ENCODE assay signal across 8 cellular contexts in the genomic region with DNA sequence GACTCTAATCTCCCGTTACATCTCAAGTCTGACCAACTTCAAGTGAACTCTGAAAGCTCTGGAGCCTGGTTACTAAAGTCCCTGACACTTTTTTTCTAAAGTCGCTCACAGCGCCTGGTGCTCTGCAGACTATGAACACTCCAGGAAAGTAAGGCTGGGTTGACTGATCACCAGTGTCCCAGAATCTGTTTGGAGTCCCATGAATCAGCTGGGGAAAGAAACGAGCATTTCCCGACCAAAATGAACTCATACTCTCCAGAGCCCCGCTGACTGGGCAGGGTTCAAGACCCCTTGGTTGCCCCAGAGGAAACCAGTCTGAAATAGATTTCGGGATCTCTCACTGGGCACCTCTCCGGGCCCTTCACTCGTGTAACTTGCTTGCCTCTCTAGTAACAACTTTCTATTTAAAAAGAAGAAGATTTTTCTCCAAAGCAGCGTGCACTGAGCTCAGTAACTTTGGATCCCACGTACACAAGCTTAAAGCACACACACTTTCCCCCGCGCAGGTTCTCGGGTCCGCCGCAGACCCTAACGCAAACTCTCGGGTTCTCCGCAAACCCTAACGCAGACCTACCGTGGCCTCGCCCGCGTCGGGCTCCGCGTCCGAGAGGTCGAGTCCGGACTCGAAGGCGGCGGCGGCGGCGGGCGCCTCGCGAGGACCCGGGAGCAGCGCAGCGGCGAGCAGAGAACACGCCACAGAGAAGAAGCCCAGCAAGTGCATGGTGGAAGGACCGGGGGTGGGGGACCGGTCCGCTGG. TPM values are rescaled to one million over a fixed set of nuclear protein-coding genes. Genes with fewer than 3 reads are reported as not detected.
DNase-seq lines count a peak whose midpoint lies in the region; ATAC-seq and TF ChIP-seq lines count a peak whose summit lies in the region.

No MANE protein-coding gene starts in this region.

- TF ChIP-seq POLR2A in prostate gland (IDR thresholded peaks at IDR 0.05), result no peak

- no peak overlapping the region for H3K4me3 Mint-ChIP-seq in CD8-positive, alpha-beta T cell

- H3K27ac Mint-ChIP-seq in CD8-positive, alpha-beta T cell, result no peak overlapping the region

- H3K27me3 ChIP-seq in BLaER1 treated with 17β-estradiol and CSF1 and Interleukin-3, amounts not matched to agents 10 nM and 100 nM, result peaks cover 12 to 35% (median 27%) of the 10 kb centered on the region in 11 experiments
- H3K27me3 ChIP-seq in SJSA1 (replicated peaks), result no peaks in the 10 kb centered on the region
- H3K27me3 ChIP-seq in prostate gland (replicated peaks; ENCODE audit: insufficient read depth), result no peaks in the 10 kb centered on the region
- no peaks in the 10 kb centered on the region for H3K27me3 ChIP-seq in CD8-positive, alpha-beta T cell (ENCODE audit: insufficient read depth, low read length)

- H3K27ac ChIP-seq in BLaER1 treated with 17β-estradiol and CSF1 and Interleukin-3, amounts not matched to agents 10 nM and 100 nM, result no peak overlapping the region
- H3K27ac ChIP-seq in SJSA1, result peak overlapping the region; percentile 33; the same call in 1 of the 2 replicates
- peak overlapping the region; percentile 65 to 70 for H3K27ac ChIP-seq in prostate gland
- no peak overlapping the region for H3K27ac ChIP-seq in CD8-positive, alpha-beta T cell (ENCODE audit: low read depth, low read length)

- no peaks in the 10 kb centered on the region for H3K9me3 ChIP-seq in BLaER1 treated with 17β-estradiol and CSF1 and Interleukin-3, amounts not matched to agents 10 nM and 100 nM (replicated peaks in 1 of 11)
- H3K9me3 ChIP-seq in SJSA1 (replicated peaks) (no peaks in the 10 kb centered on the region), prostate gland (no peaks in the 10 kb centered on the region)
- H3K9me3 ChIP-seq in CD8-positive, alpha-beta T cell (ENCODE audit: low read length), result no peaks in the 10 kb centered on the region

- no peaks in the 10 kb centered on the region for H3K36me3 ChIP-seq in BLaER1 treated with 17β-estradiol and CSF1 and Interleukin-3, amounts not matched to agents 10 nM and 100 nM
- H3K36me3 ChIP-seq in SJSA1, result no peaks in the 10 kb centered on the region
- no peaks in the 10 kb centered on the region for H3K36me3 ChIP-seq in prostate gland
- H3K36me3 ChIP-seq in CD8-positive, alpha-beta T cell (ENCODE audit: insufficient read depth, low read length), result no peaks in the 10 kb centered on the region

- WGBS in prostate gland, result 2% methylated on average over 46 of the region's 47 CpGs

- peak overlapping the region; percentile 58 to 73 (median 64); a peak in 19 of 20 replicates for H3K4me3 ChIP-seq in BLaER1 treated with 17β-estradiol and CSF1 and Interleukin-3, amounts not matched to agents 10 nM and 100 nM
- H3K4me3 ChIP-seq in SJSA1, result peak overlapping the region; percentile 56
- H3K4me3 ChIP-seq in prostate gland, result peak overlapping the region; percentile 61 to 66
- no peak overlapping the region for H3K4me3 ChIP-seq in CD8-positive, alpha-beta T cell (ENCODE audit: low read depth, low read length)

- ATAC-seq in GM21723 (IDR thresholded peaks at IDR 0.05; ENCODE audit: unreplicated experiment), result peak; percentile 30
- no peak for ATAC-seq in activated CD4-positive, CD25-positive, alpha-beta regulatory T cell treated with anti-CD3 and anti-CD28 coated beads, Interleukin-2, amount 50 U/mL, for 24 hours
- no peak for ATAC-seq in HG02885 (IDR thresholded peaks at IDR 0.05; ENCODE audit: poor library complexity, unreplicated experiment)
- ATAC-seq in CD8-positive, alpha-beta T cell, result no peak

- CTCF ChIA-PET in CD8-positive, alpha-beta T cell (lab: Charles Lee), result no interaction called here

- H3K4me2 ChIP-seq in BLaER1 treated with 17β-estradiol and CSF1 and Interleukin-3, amounts not matched to agents 10 nM and 100 nM, result peak overlapping the region; percentile 77 to 97 (median 88); a peak in 21 of 22 replicates

- H3K4me1 ChIP-seq in BLaER1 treated with 17β-estradiol and CSF1 and Interleukin-3, amounts not matched to agents 10 nM and 100 nM, result no peaks in the 10 kb centered on the region
- H3K4me1 ChIP-seq in SJSA1 (replicated peaks) (peaks cover 33% of the 10 kb centered on the region), prostate gland (replicated peaks) (no peaks in the 10 kb centered on the region)
- H3K4me1 ChIP-seq in CD8-positive, alpha-beta T cell (ENCODE audit: insufficient read depth, low read length), result no peaks in the 10 kb centered on the region

- H4K20me1 ChIP-seq in BLaER1 treated with 17β-estradiol and CSF1 and Interleukin-3, amounts not matched to agents 10 nM and 100 nM, result no peaks in the 10 kb centered on the region; a peak in 1 of 22 replicates

- intact Hi-C loops in head of caudate nucleus (cut with DNase I) (no loop called here), prostate gland (cut with DNase I) (loop anchor here (5.0 kb wide), 1 partner anchor 414 kb away; no protein-coding TSS in a partner anchor)
- intact Hi-C loops in CD8-positive, alpha-beta T cell (cut with DNase I, micrococcal nuclease), result no loop called here

- POLR2A ChIA-PET in CD8-positive, alpha-beta T cell (lab: Charles Lee), result no interaction called here

- DNase-seq in SJSA1 (ENCODE audit: low read depth in 1 of 2, low spot score in 2 of 2) (peak; percentile 52 to 60), head of caudate nucleus (peak in 28 of 42 donors; percentile 2 to 48 (median 14)), prostate gland (ENCODE audit: low spot score) (no peak)
- no peak for DNase-seq in CD8-positive, alpha-beta T cell

- no peak for TF ChIP-seq CTCF in prostate gland (IDR thresholded peaks at IDR 0.05)
- TF ChIP-seq CTCF in CD8-positive, alpha-beta T cell (IDR thresholded peaks at IDR 0.05), result no peak

- peaks cover 39% of the 10 kb centered on the region for H3K27me3 Mint-ChIP-seq in CD8-positive, alpha-beta T cell (ENCODE audit: low read depth)

- no peak overlapping the region for H3K9ac ChIP-seq in BLaER1 treated with 17β-estradiol and CSF1 and Interleukin-3, amounts not matched to agents 10 nM and 100 nM

- peaks cover 6% of the 10 kb centered on the region for H3K4me1 Mint-ChIP-seq in CD8-positive, alpha-beta T cell (ENCODE audit: low read depth)

- H3K36me3 Mint-ChIP-seq in CD8-positive, alpha-beta T cell, result no peaks in the 10 kb centered on the region

- peaks cover 4% of the 10 kb centered on the region for H3K9me3 Mint-ChIP-seq in CD8-positive, alpha-beta T cell

RNA-seq across cellular contexts. Expression of a gene that starts 1.0 kb away (rescaled TPM):
- 14.3 and 19.0 TPM in 2 replicates for total RNA-seq in SJSA1 (2014; rRNA removed; shearing (Covaris generic))
- total RNA-seq in prostate gland, result 1 to 10 TPM; 4.0 to 7.0 TPM
- total RNA-seq in CD8-positive, alpha-beta T cell, result not detected

Comparison
In these comparisons a context has a peak if more than half of its experiments do, and no peak if none do; other contexts are left out.
1. H3K27ac ChIP-seq: peak in SJSA1 (single experiment) and prostate gland (2 of 2); none in BLaER1 treated with 17β-estradiol and CSF1 and Interleukin-3, amounts not matched to agents 10 nM and 100 nM (0 of 11) and CD8-positive, alpha-beta T cell (single experiment).
2. DNase-seq: peak in SJSA1 (2 of 2) and head of caudate nucleus (28 of 42); none in prostate gland (single experiment) and CD8-positive, alpha-beta T cell (0 of 7).
3. RNA of a gene that starts 1.0 kb away (total RNA-seq): 14.3 to 19.0 TPM in SJSA1 and 4.0 to 7.0 TPM in prostate gland; not detected in CD8-positive, alpha-beta T cell; every median in the first group is over 4 times any median in the second.